Comparison of ENCODE assay signal across 9 cellular contexts in genomic region chr5:158013939-158014338, GRCh38.
DNase-seq lines count a peak whose midpoint lies in the region; ATAC-seq and TF ChIP-seq lines count a peak whose summit lies in the region.
"Had no signal": no experiment of that assay in that cellular context is flagged by ENCODE, and none has a peak within 500 bp of the region (broad histone marks: within the 10 kb centered on the region; RNA-seq: fewer than 3 reads in every experiment).

No MANE protein-coding gene starts in this region.

- ATAC-seq in right cardiac atrium (peak; percentile 32 to 83), upper lobe of right lung (peak; percentile 55), GM18502 (IDR thresholded peaks at IDR 0.05; ENCODE audit: poor library complexity, unreplicated experiment) (no peak), HG02973 (IDR thresholded peaks at IDR 0.05; ENCODE audit: unreplicated experiment) (no peak)

- H3K27ac ChIP-seq in right cardiac atrium (ENCODE audit: low read length), result no peak overlapping the region
- H3K27ac ChIP-seq in upper lobe of right lung, result no peak overlapping the region
- H3K27ac ChIP-seq: neutrophil had no signal

- intact Hi-C loops in right cardiac atrium (cut with DNase I), result loop anchor here in 1 of 4 donors (10.0 kb wide), 1 partner anchor 1091 kb away; no protein-coding TSS in a partner anchor
- intact Hi-C loops in upper lobe of right lung (cut with DNase I), result no loop called here

- no peaks in the 10 kb centered on the region for H3K9me3 ChIP-seq in right cardiac atrium (ENCODE audit: control insufficient read depth, low read length)
- no peaks in the 10 kb centered on the region for H3K9me3 ChIP-seq in upper lobe of right lung
- H3K9me3 ChIP-seq: neutrophil had no signal

- H3K27me3 ChIP-seq in right cardiac atrium (ENCODE audit: control insufficient read depth, insufficient read depth) (no peaks in the 10 kb centered on the region), upper lobe of right lung (no peaks in the 10 kb centered on the region)

- peak; percentile 5 for DNase-seq in activated CD4-positive, alpha-beta T cell treated with anti-CD3 and anti-CD28 coated beads for 48 hours
- no peak for DNase-seq in activated CD4-positive, alpha-beta T cell treated with anti-CD3 and anti-CD28 coated beads, Interleukin-2, amount 50 U/mL, for 4 hours
- peak; percentile 39 for DNase-seq in SW480 (ENCODE audit: low spot score)
- peak in 1 of 3 donors; percentile 45 for DNase-seq in right cardiac atrium
- DNase-seq in upper lobe of right lung, result no peak
- no peak for DNase-seq in A172 (ENCODE audit: low spot score)

- H3K36me3 ChIP-seq in upper lobe of right lung, result no peaks in the 10 kb centered on the region
- H3K36me3 ChIP-seq: neutrophil had no signal

- peak; percentile 19 for TF ChIP-seq CTCF in upper lobe of right lung (IDR thresholded peaks at IDR 0.05)

- no peak overlapping the region for H3K4me3 ChIP-seq in right cardiac atrium (ENCODE audit: low read length)
- no peak overlapping the region for H3K4me3 ChIP-seq in upper lobe of right lung

- 12% methylated on average over 6 of the region's 6 CpGs for WGBS in right cardiac atrium

- no peaks in the 10 kb centered on the region for H3K4me1 ChIP-seq in right cardiac atrium (ENCODE audit: control insufficient read depth, insufficient read depth, low read length)
- H3K4me1 ChIP-seq in upper lobe of right lung, result no peaks in the 10 kb centered on the region

Comparison
In these comparisons a context has a peak if more than half of its experiments do, and no peak if none do; other contexts are left out.
1. DNase-seq: peak in activated CD4-positive, alpha-beta T cell treated with anti-CD3 and anti-CD28 coated beads for 48 hours (single experiment) and SW480 (single experiment); none in activated CD4-positive, alpha-beta T cell treated with anti-CD3 and anti-CD28 coated beads, Interleukin-2, amount 50 U/mL, for 4 hours (0 of 2), upper lobe of right lung (single experiment) and A172 (single experiment).
2. ATAC-seq: peak in right cardiac atrium (2 of 2) and upper lobe of right lung (single experiment); none in GM18502 (single experiment) and HG02973 (single experiment).